Comparison of ENCODE assay signal across 12 cellular contexts in genomic region chr4:98794565-98795205, GRCh38.
DNase-seq lines count a peak whose midpoint lies in the region; ATAC-seq lines count a peak whose summit lies in the region.
"Had no signal": no experiment of that assay in that cellular context is flagged by ENCODE, and none has a peak within 500 bp of the region (broad histone marks: within the 10 kb centered on the region; RNA-seq: fewer than 3 reads in every experiment).

No MANE protein-coding gene starts in this region.

- WGBS in mesendoderm (ENCODE audit: extremely low coverage, insufficient coverage, low lambda C conversion rate) = no CpG with 5 or more reads among the region's 3 CpGs

- no peaks in the 10 kb centered on the region for H3K9me3 ChIP-seq in adipocyte (ENCODE audit: control insufficient read depth, low read length)
- H3K9me3 ChIP-seq: Caco-2 had no signal

- H2AK5ac ChIP-seq in mesendoderm (ENCODE audit: low read length) = no peak overlapping the region

- H3K56ac ChIP-seq in mesendoderm (ENCODE audit: low read length) = no peak overlapping the region

- no peaks in the 10 kb centered on the region for H3K79me1 ChIP-seq in mesendoderm (ENCODE audit: low read length)

- ATAC-seq in GM21515 (IDR thresholded peaks at IDR 0.05; ENCODE audit: unreplicated experiment) = no peak
- ATAC-seq: left colon, T-cell had no signal

- peak; percentile 57 for DNase-seq in stimulated activated naive CD4-positive, alpha-beta T cell treated with Interleukin-2 at 50 U/mL for 16 hours (lab: John Stamatoyannopoulos, UW)
- no peak for DNase-seq in stimulated activated naive CD4-positive, alpha-beta T cell (lab: John Stamatoyannopoulos, UW)
- DNase-seq in adipocyte (ENCODE audit: low read depth) (peak; percentile 45), mesendoderm (peak; percentile 81), T1000 (lab: John Stamatoyannopoulos, UW) (no peak), NCI-H345 treated with DMSO at 0.1 percent for 48 hours (lab: John Stamatoyannopoulos, UW; ENCODE audit: unreplicated experiment) (no peak), NCI-H1417 (lab: John Stamatoyannopoulos, UW) (no peak)
- DNase-seq: Caco-2, left colon, NCI-H1105 treated with DMSO at 0.1 percent for 48 hours, T-cell had no signal

- no peak overlapping the region for H3K4me3 ChIP-seq in adipocyte (ENCODE audit: low read length)
- no peak overlapping the region for H3K4me3 ChIP-seq in mesendoderm (ENCODE audit: low read length)

- H2BK120ac ChIP-seq in mesendoderm (ENCODE audit: low read depth, low read length) = no peak overlapping the region

- H2BK5ac ChIP-seq in mesendoderm (ENCODE audit: low read length) = no peak overlapping the region

- no peak overlapping the region for H3K27ac ChIP-seq in mesendoderm (ENCODE audit: low read depth, low read length)

- no peak overlapping the region for H3K4ac ChIP-seq in mesendoderm (ENCODE audit: low read depth, low read length)

- H3K4me1 ChIP-seq in adipocyte (ENCODE audit: control insufficient read depth, insufficient read depth, low read length) = no peaks in the 10 kb centered on the region
- no peaks in the 10 kb centered on the region for H3K4me1 ChIP-seq in mesendoderm (ENCODE audit: control insufficient read depth, low read depth, low read length)

- no peak overlapping the region for H3K4me2 ChIP-seq in mesendoderm (ENCODE audit: low read length)

- H4K5ac ChIP-seq in mesendoderm (ENCODE audit: low read length) = no peak overlapping the region

- no peak overlapping the region for H3K23ac ChIP-seq in mesendoderm (ENCODE audit: low read length)

- no peaks in the 10 kb centered on the region for H3K36me3 ChIP-seq in adipocyte (ENCODE audit: control insufficient read depth, insufficient read depth, low read length, severe bottlenecking)
- no peaks in the 10 kb centered on the region for H3K36me3 ChIP-seq in mesendoderm (ENCODE audit: control insufficient read depth, insufficient read depth, low read length)

- no peak overlapping the region for H3K18ac ChIP-seq in mesendoderm (ENCODE audit: low read length)

- no peaks in the 10 kb centered on the region for H3K79me2 ChIP-seq in mesendoderm (ENCODE audit: control insufficient read depth, insufficient read depth, low read length)

- H3K9ac ChIP-seq in adipocyte (ENCODE audit: low read length) = no peak overlapping the region
- H3K9ac ChIP-seq in mesendoderm (ENCODE audit: low read length) = no peak overlapping the region

- H4K8ac ChIP-seq in mesendoderm (ENCODE audit: low read depth, low read length) = no peak overlapping the region

- H2BK15ac ChIP-seq in mesendoderm (replicated peaks; ENCODE audit: low read depth) = no peak overlapping the region

- H3K27me3 ChIP-seq in adipocyte (replicated peaks; ENCODE audit: control insufficient read depth, insufficient read depth, low read length) = no peaks in the 10 kb centered on the region
- H3K27me3 ChIP-seq in mesendoderm (ENCODE audit: insufficient read depth, low read length, poor library complexity) = no peaks in the 10 kb centered on the region

Comparison
In these comparisons a context has a peak if more than half of its experiments do, and no peak if none do; other contexts are left out.
1. DNase-seq: peak in stimulated activated naive CD4-positive, alpha-beta T cell treated with Interleukin-2 at 50 U/mL for 16 hours (single experiment), adipocyte (single experiment) and mesendoderm (single experiment); none in stimulated activated naive CD4-positive, alpha-beta T cell (0 of 6), T1000 (single experiment), NCI-H345 treated with DMSO at 0.1 percent for 48 hours (single experiment) and NCI-H1417 (0 of 3).